In the genomic region with DNA sequence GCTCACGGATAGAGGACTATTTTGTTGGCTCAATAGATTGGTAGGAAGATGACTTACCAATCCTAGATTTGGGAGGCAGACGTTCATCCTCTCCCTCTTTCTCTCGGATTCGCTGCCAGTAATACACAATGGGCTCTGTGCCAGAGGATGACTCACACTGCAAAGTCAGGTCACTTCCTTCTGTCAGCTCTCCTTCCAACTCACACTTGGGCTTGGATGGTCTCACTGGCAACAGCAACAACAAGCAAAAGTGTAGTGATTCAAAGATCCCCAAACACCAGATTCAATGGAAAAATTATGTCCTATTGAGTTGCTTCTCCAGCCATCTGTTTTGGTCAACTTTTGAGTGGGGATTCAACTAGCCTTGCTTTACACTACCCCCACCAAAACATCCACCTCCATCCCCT, we compare ENCODE assay signal across 8 cellular contexts. TPM values are rescaled to one million over a fixed set of nuclear protein-coding genes. Genes with fewer than 3 reads are reported as not detected.
A peak's percentile ranks its signal among the peaks of the same experiment; 100 is the strongest.
DNase-seq lines count a peak whose midpoint lies in the region; ATAC-seq and TF ChIP-seq lines count a peak whose summit lies in the region.

No MANE protein-coding gene starts in this region.

- H3K27ac Mint-ChIP-seq in activated CD4-positive, alpha-beta T cell treated with anti-CD3 and anti-CD28 coated beads, Interleukin-2, amount 10 ng/mL, durations not matched to agents 7 days and 5 days: peak overlapping the region; percentile 77
- peak overlapping the region; percentile 51 to 98 (median 82) for H3K27ac Mint-ChIP-seq in naive thymus-derived CD4-positive, alpha-beta T cell

- peaks cover 7% of the 10 kb centered on the region for H3K36me3 Mint-ChIP-seq in activated CD4-positive, alpha-beta T cell treated with anti-CD3 and anti-CD28 coated beads, Interleukin-2, amount 10 ng/mL, durations not matched to agents 7 days and 5 days (ENCODE audit: low read depth)
- H3K36me3 Mint-ChIP-seq in naive thymus-derived CD4-positive, alpha-beta T cell: peaks cover 0 to 11% (median 0%) of the 10 kb centered on the region in 5 donors

- POLR2A ChIA-PET in activated CD4-positive, alpha-beta T cell treated with anti-CD3 and anti-CD28 coated beads, Interleukin-2, amount 10 ng/mL, durations not matched to agents 7 days and 5 days (lab: Charles Lee): interaction anchor here (1.2 kb wide), 1 partner anchor 21 kb away, joined by 3 read pairs; a partner anchor contains a TSS
- POLR2A ChIA-PET in naive thymus-derived CD4-positive, alpha-beta T cell (lab: Charles Lee): interaction anchor here (1.3 to 16.3 kb wide), 4 partner anchors 9 to 19 kb away, joined by 3 to 653 read pairs (median 11); a partner anchor contains a TSS

- ATAC-seq in naive thymus-derived CD4-positive, alpha-beta T cell: peak; percentile 71
- ATAC-seq in HG02642 (IDR thresholded peaks at IDR 0.05; ENCODE audit: poor library complexity, unreplicated experiment): no peak

- no peaks in the 10 kb centered on the region for H3K9me3 ChIP-seq in naive thymus-derived CD4-positive, alpha-beta T cell (ENCODE audit: control insufficient read depth in 2 of 3, low read length in 3 of 3)
- no peaks in the 10 kb centered on the region for H3K9me3 ChIP-seq in thyroid gland

- TF ChIP-seq CTCF in thyroid gland (IDR thresholded peaks at IDR 0.05): no peak

- H3K4me1 ChIP-seq in naive thymus-derived CD4-positive, alpha-beta T cell (ENCODE audit: control insufficient read depth in 2 of 2, insufficient read depth in 2 of 2, low read length in 2 of 2): peaks cover 27 to 54% of the 10 kb centered on the region in 2 donors
- peaks cover 0 to 10% of the 10 kb centered on the region in 2 donors for H3K4me1 ChIP-seq in thyroid gland

- H3K9me3 Mint-ChIP-seq in activated CD4-positive, alpha-beta T cell treated with anti-CD3 and anti-CD28 coated beads, Interleukin-2, amount 10 ng/mL, durations not matched to agents 7 days and 5 days: peaks cover 12% of the 10 kb centered on the region
- H3K9me3 Mint-ChIP-seq in naive thymus-derived CD4-positive, alpha-beta T cell: peaks cover 0 to 5% (median 0%) of the 10 kb centered on the region in 11 donors

- H3K36me3 ChIP-seq in naive thymus-derived CD4-positive, alpha-beta T cell (ENCODE audit: control insufficient read depth in 2 of 3, insufficient read depth in 3 of 3, low read length in 3 of 3): no peaks in the 10 kb centered on the region
- H3K36me3 ChIP-seq in thyroid gland: no peaks in the 10 kb centered on the region

- intact Hi-C loops in naive thymus-derived CD4-positive, alpha-beta T cell (cut with micrococcal nuclease): loop anchor here (1.0 kb wide), 3 partner anchors 13 to 21 kb away; a partner anchor contains a TSS
- intact Hi-C loops in thyroid gland (cut with DNase I): no loop called here

- CTCF ChIA-PET in activated CD4-positive, alpha-beta T cell treated with anti-CD3 and anti-CD28 coated beads, Interleukin-2, amount 10 ng/mL, durations not matched to agents 7 days and 5 days (lab: Charles Lee): interaction anchor here (0.6 to 3.7 kb wide), 5 partner anchors 10 to 90 kb away, joined by 3 to 23 read pairs (median 4); a partner anchor contains a TSS
- CTCF ChIA-PET in naive thymus-derived CD4-positive, alpha-beta T cell (lab: Charles Lee): interaction anchor here (1.1 to 3.2 kb wide), 6 partner anchors 11 to 164 kb away, joined by 3 to 14 read pairs (median 4); no protein-coding TSS in a partner anchor

- peak; percentile 88 for DNase-seq in DMS153 (lab: John Stamatoyannopoulos, UW)
- DNase-seq in NCI-H2196 (lab: John Stamatoyannopoulos, UW; ENCODE audit: unreplicated experiment): peak; percentile 93
- peak; percentile 75 for DNase-seq in activated CD4-positive, alpha-beta T cell treated with anti-CD3 and anti-CD28 coated beads, Interleukin-2, amount 10 ng/mL, durations not matched to agents 7 days and 5 days
- peak; percentile 68 for DNase-seq in epithelial cell of prostate (ENCODE audit: low read depth, low spot score)
- DNase-seq in naive thymus-derived CD4-positive, alpha-beta T cell: peak in 4 of 9 donors; percentile 26 to 74 (median 52)
- peak; percentile 61 to 76 for DNase-seq in thyroid gland
- no peak for DNase-seq in midbrain (lab: John Stamatoyannopoulos, UW)

- H3K27ac ChIP-seq in epithelial cell of prostate (no peak overlapping the region), thyroid gland (peak overlapping the region in 2 of 3 donors; percentile 6 to 56)
- H3K27ac ChIP-seq in naive thymus-derived CD4-positive, alpha-beta T cell (ENCODE audit: low read depth, low read length): no peak overlapping the region

- H3K27me3 ChIP-seq in naive thymus-derived CD4-positive, alpha-beta T cell (ENCODE audit: control insufficient read depth in 2 of 2, insufficient read depth in 2 of 2, low read length in 2 of 2): no peaks in the 10 kb centered on the region
- no peaks in the 10 kb centered on the region for H3K27me3 ChIP-seq in thyroid gland

- TF ChIP-seq POLR2A in thyroid gland (IDR thresholded peaks at IDR 0.05): no peak

- peak overlapping the region; percentile 17 for H3K4me3 ChIP-seq in naive thymus-derived CD4-positive, alpha-beta T cell (ENCODE audit: low read length)
- H3K4me3 ChIP-seq in thyroid gland (replicated peaks in 1 of 3): no peak overlapping the region

- H3K4me3 Mint-ChIP-seq in activated CD4-positive, alpha-beta T cell treated with anti-CD3 and anti-CD28 coated beads, Interleukin-2, amount 10 ng/mL, durations not matched to agents 7 days and 5 days: no peak overlapping the region
- peak overlapping the region; percentile 34 to 79 (median 68) for H3K4me3 Mint-ChIP-seq in naive thymus-derived CD4-positive, alpha-beta T cell

- no peaks in the 10 kb centered on the region for H3K27me3 Mint-ChIP-seq in activated CD4-positive, alpha-beta T cell treated with anti-CD3 and anti-CD28 coated beads, Interleukin-2, amount 10 ng/mL, durations not matched to agents 7 days and 5 days
- no peaks in the 10 kb centered on the region for H3K27me3 Mint-ChIP-seq in naive thymus-derived CD4-positive, alpha-beta T cell

- H3K4me1 Mint-ChIP-seq in activated CD4-positive, alpha-beta T cell treated with anti-CD3 and anti-CD28 coated beads, Interleukin-2, amount 10 ng/mL, durations not matched to agents 7 days and 5 days: peaks cover 64% of the 10 kb centered on the region
- peaks cover 34 to 74% (median 55%) of the 10 kb centered on the region in 7 donors for H3K4me1 Mint-ChIP-seq in naive thymus-derived CD4-positive, alpha-beta T cell

- 44 to 55% methylated on average over 4 of the region's 4 CpGs for WGBS in thyroid gland, 2 donors

RNA-seq across cellular contexts. Expression of a gene that starts 21.7 kb away (rescaled TPM):
- total RNA-seq in activated CD4-positive, alpha-beta T cell treated with anti-CD3 and anti-CD28 coated beads, Interleukin-2, amount 10 ng/mL, durations not matched to agents 7 days and 5 days: 1,000 to 10,000 TPM; 2,083 to 2,541 TPM
- total RNA-seq in naive thymus-derived CD4-positive, alpha-beta T cell: 1,000 to 10,000 TPM in 1 of 5 experiments, 100 to 1,000 TPM in 4; 763 to 2,366 (median 830) TPM
- polyA plus RNA-seq in naive thymus-derived CD4-positive, alpha-beta T cell: 1,000 to 10,000 TPM; 1,206 to 1,808 TPM
- 1,000 to 10,000 TPM in 1 of 4 donors, 100 to 1,000 TPM in 3; 641 to 1,030 (median 860) TPM for total RNA-seq in thyroid gland

Comparison
In these comparisons a context has a peak if more than half of its experiments do, and no peak if none do; other contexts are left out.
1. H3K27ac ChIP-seq: peak in thyroid gland (2 of 3); none in epithelial cell of prostate (single experiment) and naive thymus-derived CD4-positive, alpha-beta T cell (single experiment).